In genomic region chr12:119326341-119326740, GRCh38 we compare ENCODE assay signal across 18 cellular contexts. TPM values are rescaled to one million over a fixed set of nuclear protein-coding genes. Genes with fewer than 3 reads are reported as not detected.
DNase-seq lines count a peak whose midpoint lies in the region; ATAC-seq and TF ChIP-seq lines count a peak whose summit lies in the region.
"Had no signal": no experiment of that assay in that cellular context is flagged by ENCODE, and none has a peak within 500 bp of the region (broad histone marks: within the 10 kb centered on the region; RNA-seq: fewer than 3 reads in every experiment).

No MANE protein-coding gene starts in this region.

- no peak overlapping the region for H3K4me3 ChIP-seq in coronary artery
- H3K4me3 ChIP-seq in gastroesophageal sphincter: no peak overlapping the region
- no peak overlapping the region for H3K4me3 ChIP-seq in rectal smooth muscle tissue (ENCODE audit: low read length)
- no peak overlapping the region for H3K4me3 ChIP-seq in trophoblast cell (ENCODE audit: low read depth, low read length)
- H3K4me3 ChIP-seq: A549, GM23248 had no signal

- peak; percentile 82 for ATAC-seq in gastroesophageal sphincter
- ATAC-seq: A549, HCT116 had no signal

- H3K4me1 ChIP-seq in gastroesophageal sphincter: peaks cover 8 to 36% (median 8%) of the 10 kb centered on the region in 3 donors
- H3K4me1 ChIP-seq in rectal smooth muscle tissue (ENCODE audit: control insufficient read depth, insufficient read depth, low read length): peaks cover 39% of the 10 kb centered on the region
- H3K4me1 ChIP-seq in trophoblast cell (ENCODE audit: control insufficient read depth in 1 of 2, insufficient read depth in 2 of 2, low read length in 2 of 2): no peaks in the 10 kb centered on the region
- H3K4me1 ChIP-seq: A549, BE2C had no signal

- no peak overlapping the region for H2BK12ac ChIP-seq in trophoblast cell (ENCODE audit: low read length)

- H3K36me3 ChIP-seq in gastroesophageal sphincter (no peaks in the 10 kb centered on the region), rectal smooth muscle tissue (ENCODE audit: control insufficient read depth, insufficient read depth, low read length) (no peaks in the 10 kb centered on the region), trophoblast cell (ENCODE audit: control insufficient read depth in 1 of 2, insufficient read depth in 2 of 2, low read length in 2 of 2) (no peaks in the 10 kb centered on the region)
- H3K36me3 ChIP-seq: BE2C had no signal

- no peak overlapping the region for H3K18ac ChIP-seq in trophoblast cell (ENCODE audit: low read length)

- H2AK5ac ChIP-seq in trophoblast cell (ENCODE audit: low read length): no peak overlapping the region

- no peak overlapping the region for H3K4me3 Mint-ChIP-seq in progenitor cell of endocrine pancreas (ENCODE audit: low read depth)
- H3K4me3 Mint-ChIP-seq: CD4-positive, alpha-beta memory T cell had no signal

- no peak overlapping the region for H3K4me2 ChIP-seq in trophoblast cell (ENCODE audit: low read length)
- H3K4me2 ChIP-seq: A549 had no signal

- no peaks in the 10 kb centered on the region for H3K4me1 Mint-ChIP-seq in progenitor cell of endocrine pancreas (ENCODE audit: low read depth)
- H3K4me1 Mint-ChIP-seq: CD4-positive, alpha-beta memory T cell had no signal

- H3K9ac ChIP-seq in rectal smooth muscle tissue (ENCODE audit: low read length) (no peak overlapping the region), trophoblast cell (ENCODE audit: low read length) (no peak overlapping the region)
- H3K9ac ChIP-seq: GM23248 had no signal

- H3K27me3 ChIP-seq in gastroesophageal sphincter (no peaks in the 10 kb centered on the region), rectal smooth muscle tissue (ENCODE audit: control insufficient read depth, insufficient read depth, low read length) (no peaks in the 10 kb centered on the region), trophoblast cell (ENCODE audit: insufficient read depth, low read length) (no peaks in the 10 kb centered on the region)
- H3K27me3 ChIP-seq: BE2C had no signal

- H3K14ac ChIP-seq in trophoblast cell (ENCODE audit: low read length): no peak overlapping the region

- H2AFZ ChIP-seq in trophoblast cell (ENCODE audit: insufficient read depth, low read length, poor library complexity): no peak overlapping the region
- H2AFZ ChIP-seq: GM23248 had no signal

- H3K27ac ChIP-seq in coronary artery: peak overlapping the region; percentile 37 to 70
- peak overlapping the region; percentile 80 to 95 (median 84) for H3K27ac ChIP-seq in gastroesophageal sphincter
- peak overlapping the region; percentile 88 for H3K27ac ChIP-seq in rectal smooth muscle tissue (ENCODE audit: low read depth, low read length)
- no peak overlapping the region for H3K27ac ChIP-seq in trophoblast cell (ENCODE audit: low read depth, low read length)
- H3K27ac ChIP-seq: A549, C4-2B, GM23248 had no signal

- H3K27ac Mint-ChIP-seq in progenitor cell of endocrine pancreas: no peak overlapping the region
- H3K27ac Mint-ChIP-seq: CD4-positive, alpha-beta memory T cell had no signal

- no peaks in the 10 kb centered on the region for H3K36me3 Mint-ChIP-seq in progenitor cell of endocrine pancreas (ENCODE audit: insufficient read depth)
- H3K36me3 Mint-ChIP-seq: CD4-positive, alpha-beta memory T cell had no signal

- peaks cover 6% of the 10 kb centered on the region for H3K9me3 Mint-ChIP-seq in progenitor cell of endocrine pancreas (ENCODE audit: low read depth)

- TF ChIP-seq POLR2A in gastroesophageal sphincter (IDR thresholded peaks at IDR 0.05): no peak

- H2BK120ac ChIP-seq in trophoblast cell (ENCODE audit: insufficient read depth, low read length, poor library complexity): no peak overlapping the region

- DNase-seq in coronary artery (ENCODE audit: low spot score): no peak
- DNase-seq in progenitor cell of endocrine pancreas (ENCODE audit: low spot score, unreplicated experiment): no peak
- no peak for DNase-seq in NCI-H524 (lab: John Stamatoyannopoulos, UW)
- no peak for DNase-seq in trophoblast cell
- DNase-seq in NCI-H2081 treated with DMSO at 0.1 percent for 48 hours (lab: John Stamatoyannopoulos, UW): no peak
- DNase-seq: BE2C; CD4-positive, alpha-beta memory T cell; DMS153; DMS79 treated with DMSO at 0.1 percent for 48 hours; EL; GM23248; IMR-90 had no signal

- no peak overlapping the region for H2BK5ac ChIP-seq in trophoblast cell (ENCODE audit: low read depth, low read length, poor library complexity)

- H3K79me1 ChIP-seq in trophoblast cell (ENCODE audit: low read length): no peaks in the 10 kb centered on the region

- H3K4ac ChIP-seq in trophoblast cell (ENCODE audit: low read depth, low read length): no peak overlapping the region

- no peak overlapping the region for H4K12ac ChIP-seq in trophoblast cell (ENCODE audit: low read depth, low read length)

- no peak overlapping the region for H3K23ac ChIP-seq in trophoblast cell (ENCODE audit: low read length)

- no peaks in the 10 kb centered on the region for H3K27me3 Mint-ChIP-seq in progenitor cell of endocrine pancreas

- TF ChIP-seq EP300 in gastroesophageal sphincter (IDR thresholded peaks at IDR 0.05): no peak

- no peak overlapping the region for H4K8ac ChIP-seq in trophoblast cell (ENCODE audit: low read depth, low read length)

- no peaks in the 10 kb centered on the region for H3K79me2 ChIP-seq in trophoblast cell (ENCODE audit: control insufficient read depth, insufficient read depth, low read length, poor library complexity)

- H3K9me3 ChIP-seq in gastroesophageal sphincter (peaks cover 0 to 4% (median 0%) of the 10 kb centered on the region in 3 donors), trophoblast cell (ENCODE audit: insufficient read depth, low read depth, low read length) (no peaks in the 10 kb centered on the region)
- H3K9me3 ChIP-seq: A549, BE2C had no signal

- H4K91ac ChIP-seq in trophoblast cell (ENCODE audit: low read depth, low read length): no peak overlapping the region

- TF ChIP-seq CTCF in coronary artery (IDR thresholded peaks at IDR 0.05) (no peak), gastroesophageal sphincter (IDR thresholded peaks at IDR 0.05) (no peak), progenitor cell of endocrine pancreas (IDR thresholded peaks at IDR 0.05; ENCODE audit: unreplicated experiment) (no peak)

RNA-seq across cellular contexts. Expression of gene CCDC60, which starts 8.2 kb away (rescaled TPM):
- total RNA-seq in gastroesophageal sphincter (under 1 TPM in 1 of 4 donors, not detected in 3; 0.40 TPM), progenitor cell of endocrine pancreas (17.6 and 23.4 TPM in 2 replicates)
- 0.29 and 0.35 TPM in 2 replicates for polyA plus RNA-seq in trophoblast cell (2013)
- total RNA-seq: CD4-positive, alpha-beta memory T cell; GM23248; IMR-90 had no signal
- polyA plus RNA-seq: AG04450; CD4-positive, alpha-beta memory T cell; GM23248; IMR-90 had no signal

Comparison
In these comparisons a context has a peak if more than half of its experiments do, and no peak if none do; other contexts are left out.
1. RNA of gene CCDC60, which starts 8.2 kb away (total RNA-seq): 17.6 to 23.4 TPM in progenitor cell of endocrine pancreas; 0.40 TPM in gastroesophageal sphincter; every median in the first group is over 10 times any median in the second.